In genomic region chr5:131169810-131170539, GRCh38 we compare ENCODE assay signal across 8 cellular contexts. TPM values are rescaled to one million over a fixed set of nuclear protein-coding genes. Genes with fewer than 3 reads are reported as not detected.
DNase-seq lines count a peak whose midpoint lies in the region; ATAC-seq, FAIRE-seq and TF ChIP-seq lines count a peak whose summit lies in the region.

No MANE protein-coding gene starts in this region.

- H3K4me2 ChIP-seq in GM12878 (ENCODE audit: control insufficient read depth, insufficient read depth), result peak overlapping the region; percentile 90

- H3K27ac ChIP-seq in heart left ventricle (peak overlapping the region in 11 of 12 donors; percentile 74 to 89 (median 83)), GM12878 (ENCODE audit: control insufficient read depth, insufficient read depth) (peak overlapping the region; percentile 65), urinary bladder (ENCODE audit: low read depth) (no peak overlapping the region)

- FAIRE-seq in GM12878 (lab: Jason Lieb, UNC), result no peak

- TF ChIP-seq POLR2A in heart left ventricle (IDR thresholded peaks at IDR 0.05) (no peak), GM12878 (IDR thresholded peaks at IDR 0.05; ENCODE audit: low read depth, low read length) (no peak)

- H3K4me1 ChIP-seq in heart left ventricle (peaks cover 0 to 26% (median 22%) of the 10 kb centered on the region in 12 donors), GM12878 (ENCODE audit: control insufficient read depth, insufficient read depth, low read length) (peaks cover 3% of the 10 kb centered on the region), urinary bladder (ENCODE audit: insufficient read depth) (no peaks in the 10 kb centered on the region)

- H3K27me3 ChIP-seq in heart left ventricle (no peaks in the 10 kb centered on the region), GM12878 (replicated peaks in 1 of 2; ENCODE audit: control insufficient read depth in 2 of 2, insufficient read depth in 2 of 2, low read length in 1 of 2) (no peaks in the 10 kb centered on the region)

- TF ChIP-seq CTCF in heart left ventricle (IDR thresholded peaks at IDR 0.05) (no peak), GM12878 (IDR thresholded peaks at IDR 0.05 in 2 of 3, conservative IDR thresholded peaks at IDR 0.05 in 1 of 3; ENCODE audit: control insufficient read depth in 2 of 3, extremely low read depth in 1 of 3, insufficient read depth in 1 of 3, low read depth in 3 of 3, low read length in 3 of 3) (no peak), omental fat pad (IDR thresholded peaks at IDR 0.05) (no peak)

- peak overlapping the region; percentile 93 for H2AFZ ChIP-seq in GM12878 (ENCODE audit: control insufficient read depth, low read depth, low read length)

- no peak for ATAC-seq in heart left ventricle
- ATAC-seq in left cardiac atrium, result no peak
- ATAC-seq in GM12878, result no peak
- no peak for ATAC-seq in HG03108 (IDR thresholded peaks at IDR 0.05; ENCODE audit: unreplicated experiment)
- no peak for ATAC-seq in omental fat pad (ENCODE audit: low FRiP score)

- peak overlapping the region; percentile 34 to 78 (median 68) for H3K4me3 ChIP-seq in heart left ventricle
- peak overlapping the region; percentile 85 for H3K4me3 ChIP-seq in GM12878
- H3K4me3 ChIP-seq in urinary bladder (ENCODE audit: low read depth, low read length), result peak overlapping the region; percentile 56

- POLR2A ChIA-PET in GM12878 (lab: Charles Lee), result no interaction called here

- H3K9ac ChIP-seq in GM12878 (ENCODE audit: control insufficient read depth, insufficient read depth, low read length), result peak overlapping the region; percentile 74

- TF ChIP-seq EP300 in GM12878 (IDR thresholded peaks at IDR 0.05; ENCODE audit: borderline replicate concordance in 1 of 2, control insufficient read depth in 1 of 2, low read depth in 2 of 2, low read length in 2 of 2), result no peak

- no peak for DNase-seq in heart left ventricle
- DNase-seq in left cardiac atrium, result no peak
- no peak for DNase-seq in GM12878 (ENCODE audit: low read depth, low spot score)
- DNase-seq in medulla oblongata (ENCODE audit: extremely low spot score), result peak; percentile 7
- DNase-seq in Kasumi-1 (lab: John Stamatoyannopoulos, UW), result no peak
- DNase-seq in omental fat pad (ENCODE audit: low spot score), result no peak

- WGBS in heart left ventricle, 4 donors, result 37 to 42% (median 39%) methylated on average over 16 of the region's 16 CpGs
- 30% methylated on average over 16 of the region's 16 CpGs for WGBS in GM12878 (ENCODE audit: insufficient coverage, insufficient replicate concordance, low lambda C conversion rate, missing lambda C conversion rate)
- WGBS in urinary bladder, result 37% methylated on average over 16 of the region's 16 CpGs

- CTCF ChIA-PET in GM12878 (lab: Yijun Ruan, JAX), result no interaction called here

- H3K9me3 ChIP-seq in heart left ventricle (no peaks in the 10 kb centered on the region), GM12878 (replicated peaks; ENCODE audit: control insufficient read depth, insufficient read depth, low read length) (no peaks in the 10 kb centered on the region)

- peaks cover 29% of the 10 kb centered on the region for H3K79me2 ChIP-seq in GM12878 (ENCODE audit: control insufficient read depth, insufficient read depth, low read length)

- TSS peak; percentile 98 for BruUV-seq in GM12878 (replicated peaks; lab: Mats Ljungman, UMichigan)

- RAD21 ChIA-PET in GM12878 (lab: Charles Lee; ENCODE audit: unreplicated experiment), result no interaction called here

- H4K20me1 ChIP-seq in GM12878 (ENCODE audit: control insufficient read depth, insufficient read depth), result no peaks in the 10 kb centered on the region

- in situ Hi-C loops in GM12878 (cut with MboI), result loop anchor here (5.0 kb wide), 1 partner anchor 212 kb away; no protein-coding TSS in a partner anchor

- H3K36me3 ChIP-seq in heart left ventricle, result peaks cover 0 to 3% (median 0%) of the 10 kb centered on the region in 9 donors
- no peaks in the 10 kb centered on the region for H3K36me3 ChIP-seq in GM12878 (ENCODE audit: control insufficient read depth in 2 of 2, insufficient read depth in 2 of 2, low read length in 1 of 2)
- no peaks in the 10 kb centered on the region for H3K36me3 ChIP-seq in urinary bladder (ENCODE audit: insufficient read depth)

- SMC1A ChIA-PET in GM12878 (lab: Charles Lee; ENCODE audit: uncharacterized antibody, unreplicated experiment), result no interaction called here

- intact Hi-C loops in heart left ventricle (cut with DNase I) (loop anchor here (2.0 to 10.0 kb wide), 7 partner anchors 92 to 627 kb away; partner anchors contain the start of genes CDC42SE2 (in 7 of the 10) and FNIP1 (in 1 of the 10)), left cardiac atrium (cut with DNase I) (loop anchor here in 1 of 2 donors (5.0 to 10.0 kb wide), 2 partner anchors 92 to 245 kb away; partner anchors contain the start of gene CDC42SE2), GM12878 (cut with micrococcal nuclease; ENCODE audit: unreplicated experiment) (loop anchor here (1.0 to 5.0 kb wide), 2 partner anchors 39 to 467 kb away; partner anchors contain the start of gene RAPGEF6)

- no peak for TF ChIP-seq RAD21 in GM12878 (IDR thresholded peaks at IDR 0.05; ENCODE audit: insufficient read depth, low read depth, low read length)

TF ChIP-seq in GM12878, 131 proteins besides CTCF, POLR2A, EP300 and RAD21:
- TF ChIP-seq NR2F1 (conservative IDR thresholded peaks at IDR 0.05) (no peak), RBBP5 (conservative IDR thresholded peaks at IDR 0.05) (no peak)

RNA-seq across cellular contexts. Expression of gene LYRM7, which starts 0.8 kb away (rescaled TPM):
- 10 to 100 TPM; 11.8 to 27.1 (median 20.3) TPM for total RNA-seq in heart left ventricle
- 10 to 100 TPM; 11.9 to 14.0 TPM for polyA plus RNA-seq in heart left ventricle
- total RNA-seq in left cardiac atrium, result 10 to 100 TPM; 16.8 to 18.9 TPM
- total RNA-seq in GM12878 (2013; cell fraction: nucleolus; rRNA removed), result 15.3 and 23.4 TPM in 2 replicates
- 15.1 and 19.6 TPM in 2 replicates for total RNA-seq in GM12878 (2014; rRNA removed)
- 17.6 and 21.7 TPM in 2 replicates for total RNA-seq in GM12878 (2014; rRNA removed; fragmentation: Illumina TruSeq; extraction: Trizol)
- total RNA-seq in GM12878 (2021), result 13.7 and 13.9 TPM in 2 replicates
- polyA plus RNA-seq in GM12878 (2011; ENCODE audit: low read depth), result 2.7 TPM
- polyA plus RNA-seq in GM12878 (2011; rRNA removed), result 9.2 and 21.4 TPM in 2 replicates
- polyA plus RNA-seq in GM12878 (2011; cell fraction: cytosol; rRNA removed), result 3.6 and 3.7 TPM in 2 replicates
- 1.4 and 1.5 TPM in 2 replicates for polyA plus RNA-seq in GM12878 (2011; cell fraction: nucleus; rRNA removed)
- 7.1 and 8.1 TPM in 2 replicates for polyA plus RNA-seq in GM12878 (2012)
- polyA plus RNA-seq in GM12878 (2014; fragmentation: Illumina TruSeq; extraction: Trizol), result 17.9 and 21.8 TPM in 2 replicates
- 10 to 100 TPM; 25.8 to 45.7 TPM for polyA plus RNA-seq in GM12878 (2014; fragmentation: Nextera tagmentation; extraction: Ambion mirVana)
- 8.6 and 18.7 TPM in 2 replicates for polyA plus RNA-seq in GM12878 (2014; rRNA removed)
- 10 to 100 TPM; 61.0 to 68.8 TPM for polyA plus RNA-seq in GM12878 (2016; fragmentation: Nextera tagmentation; extraction: Ambion mirVana)
- polyA minus RNA-seq in GM12878 (2011; rRNA and poly(A)+ RNA removed), result 2.2 and 2.3 TPM in 2 replicates
- polyA minus RNA-seq in GM12878 (2011; cell fraction: cytosol; rRNA and poly(A)+ RNA removed), result 1.7 and 2.4 TPM in 2 replicates
- 0.85 and 1.2 TPM in 2 replicates for polyA minus RNA-seq in GM12878 (2011; cell fraction: nucleus; rRNA and poly(A)+ RNA removed)
- total RNA-seq in urinary bladder, result 24.1 TPM
- 6.7 TPM for polyA plus RNA-seq in urinary bladder
- 10 to 100 TPM in 1 of 4 donors, 1 to 10 TPM in 3; 4.4 to 11.9 (median 9.5) TPM for total RNA-seq in omental fat pad

RNA-seq across cellular contexts. Expression of gene HINT1, which starts 4.9 kb away (rescaled TPM):
- total RNA-seq in heart left ventricle, result 100 to 1,000 TPM in 8 of 9 donors, 10 to 100 TPM in 1; 76.8 to 165 (median 148) TPM
- polyA plus RNA-seq in heart left ventricle, result 100 to 1,000 TPM; 133 to 286 TPM
- 100 to 1,000 TPM; 142 to 172 TPM for total RNA-seq in left cardiac atrium
- total RNA-seq in GM12878 (2013; cell fraction: nucleolus; rRNA removed), result 90.7 and 94.5 TPM in 2 replicates
- 352 and 366 TPM in 2 replicates for total RNA-seq in GM12878 (2014; rRNA removed)
- total RNA-seq in GM12878 (2014; rRNA removed; fragmentation: Illumina TruSeq; extraction: Trizol), result 347 and 351 TPM in 2 replicates
- 248 and 253 TPM in 2 replicates for total RNA-seq in GM12878 (2021)
- 524 TPM for polyA plus RNA-seq in GM12878 (2011; ENCODE audit: low read depth)
- 997 and 1,373 TPM in 2 replicates for polyA plus RNA-seq in GM12878 (2011; rRNA removed)
- 438 and 451 TPM in 2 replicates for polyA plus RNA-seq in GM12878 (2011; cell fraction: cytosol; rRNA removed)
- polyA plus RNA-seq in GM12878 (2011; cell fraction: nucleus; rRNA removed), result 337 and 368 TPM in 2 replicates
- polyA plus RNA-seq in GM12878 (2012), result 400 and 478 TPM in 2 replicates
- 260 TPM in 2 replicates for polyA plus RNA-seq in GM12878 (2014; fragmentation: Illumina TruSeq; extraction: Trizol)
- polyA plus RNA-seq in GM12878 (2014; fragmentation: Nextera tagmentation; extraction: Ambion mirVana), result 100 to 1,000 TPM; 844 to 901 TPM
- 438 and 478 TPM in 2 replicates for polyA plus RNA-seq in GM12878 (2014; rRNA removed)
- 100 to 1,000 TPM; 687 to 705 TPM for polyA plus RNA-seq in GM12878 (2016; fragmentation: Nextera tagmentation; extraction: Ambion mirVana)
- polyA minus RNA-seq in GM12878 (2011; rRNA and poly(A)+ RNA removed), result 124 and 166 TPM in 2 replicates
- polyA minus RNA-seq in GM12878 (2011; cell fraction: cytosol; rRNA and poly(A)+ RNA removed), result 75.7 and 78.3 TPM in 2 replicates
- polyA minus RNA-seq in GM12878 (2011; cell fraction: nucleus; rRNA and poly(A)+ RNA removed), result 54.9 and 72.1 TPM in 2 replicates
- 111 TPM for total RNA-seq in urinary bladder
- polyA plus RNA-seq in urinary bladder, result 239 TPM
- 100 to 1,000 TPM; 143 to 187 (median 161) TPM for total RNA-seq in omental fat pad
